In genomic region chr5:142873831-142874230, GRCh38 we compare ENCODE assay signal across 13 cellular contexts.
DNase-seq lines count a peak whose midpoint lies in the region; TF ChIP-seq lines count a peak whose summit lies in the region.
"Had no signal": no experiment of that assay in that cellular context is flagged by ENCODE, and none has a peak within 500 bp of the region (broad histone marks: within the 10 kb centered on the region; RNA-seq: fewer than 3 reads in every experiment).

No MANE protein-coding gene starts in this region.

- peak overlapping the region; percentile 15 for H3K4me3 Mint-ChIP-seq in Calu3 (ENCODE audit: low read depth, unreplicated experiment)

- peak overlapping the region; percentile 98 for H3K27ac Mint-ChIP-seq in Calu3 (ENCODE audit: unreplicated experiment)

- peaks cover 31% of the 10 kb centered on the region for H3K36me3 Mint-ChIP-seq in Calu3 (ENCODE audit: insufficient read depth, unreplicated experiment)

- no peaks in the 10 kb centered on the region for H3K27me3 ChIP-seq in adipocyte (replicated peaks; ENCODE audit: control insufficient read depth, insufficient read depth, low read length)
- H3K27me3 ChIP-seq: gastrocnemius medialis had no signal

- CTCF ChIA-PET in Calu3 (lab: Charles Lee) = interaction anchor here (0.8 to 3.1 kb wide), 14 partner anchors 15 to 161 kb away, joined by 3 to 29 read pairs (median 9); partner anchors contain the start of gene ARHGAP26

- H3K36me3 ChIP-seq in adipocyte (ENCODE audit: control insufficient read depth, insufficient read depth, low read length, severe bottlenecking) = no peaks in the 10 kb centered on the region
- H3K36me3 ChIP-seq: gastrocnemius medialis had no signal

- H3K4me3 ChIP-seq in adipocyte (ENCODE audit: low read length) = no peak overlapping the region
- no peak overlapping the region for H3K4me3 ChIP-seq in foreskin fibroblast (ENCODE audit: low read depth in 1 of 2, low read length in 2 of 2)
- no peak overlapping the region for H3K4me3 ChIP-seq in retinal pigment epithelial cell (ENCODE audit: low read length)
- H3K4me3 ChIP-seq: gastrocnemius medialis had no signal

- no peak overlapping the region for H3K9ac ChIP-seq in adipocyte (ENCODE audit: low read length)

- H3K27me3 Mint-ChIP-seq in Calu3 (ENCODE audit: unreplicated experiment) = no peaks in the 10 kb centered on the region

- TF ChIP-seq CTCF in Calu3 (IDR thresholded peaks at IDR 0.05; ENCODE audit: unreplicated experiment) (no peak), foreskin fibroblast (IDR thresholded peaks at IDR 0.05; ENCODE audit: low read depth, low read length) (peak; percentile 7), retinal pigment epithelial cell (conservative IDR thresholded peaks at IDR 0.05; ENCODE audit: low read depth, low read length) (peak; percentile 8)

- peaks cover 8% of the 10 kb centered on the region for H3K4me1 ChIP-seq in adipocyte (ENCODE audit: control insufficient read depth, insufficient read depth, low read length)

- DNase-seq in Calu3 = no peak
- peak; percentile 14 for DNase-seq in adipocyte (ENCODE audit: low read depth)
- DNase-seq in foreskin fibroblast = peak in 1 of 2 donors; percentile 39
- DNase-seq in retinal pigment epithelial cell (ENCODE audit: low read depth) = no peak
- DNase-seq in DMS53 treated with DMSO at 0.1 percent for 48 hours (lab: John Stamatoyannopoulos, UW; ENCODE audit: unreplicated experiment) = no peak
- DNase-seq in T1000 (lab: John Stamatoyannopoulos, UW) = no peak
- no peak for DNase-seq in ecto neural progenitor cell (ENCODE audit: low spot score)
- DNase-seq: KG1; MV-4-11; NCI-H1930; stimulated activated CD4-positive, alpha-beta T cell treated with anti-CD3 and anti-CD28 coated beads, Interleukin-4, amount 100 ng/mL, for 24 hours; T-helper 9 cell had no signal

- BruUV-seq in Calu3 (replicated peaks; lab: Mats Ljungman, UMichigan) = no TSS peak

- H3K4me1 Mint-ChIP-seq in Calu3 (ENCODE audit: low read depth, unreplicated experiment) = peaks cover 93% of the 10 kb centered on the region

- no peaks in the 10 kb centered on the region for H3K9me3 Mint-ChIP-seq in Calu3 (ENCODE audit: low read depth, unreplicated experiment)

- H3K9me3 ChIP-seq in adipocyte (ENCODE audit: control insufficient read depth, low read length) = no peaks in the 10 kb centered on the region
- H3K9me3 ChIP-seq: gastrocnemius medialis had no signal

- intact Hi-C loops in Calu3 (cut with micrococcal nuclease; ENCODE audit: unreplicated experiment) = no loop called here
